In the genomic region with DNA sequence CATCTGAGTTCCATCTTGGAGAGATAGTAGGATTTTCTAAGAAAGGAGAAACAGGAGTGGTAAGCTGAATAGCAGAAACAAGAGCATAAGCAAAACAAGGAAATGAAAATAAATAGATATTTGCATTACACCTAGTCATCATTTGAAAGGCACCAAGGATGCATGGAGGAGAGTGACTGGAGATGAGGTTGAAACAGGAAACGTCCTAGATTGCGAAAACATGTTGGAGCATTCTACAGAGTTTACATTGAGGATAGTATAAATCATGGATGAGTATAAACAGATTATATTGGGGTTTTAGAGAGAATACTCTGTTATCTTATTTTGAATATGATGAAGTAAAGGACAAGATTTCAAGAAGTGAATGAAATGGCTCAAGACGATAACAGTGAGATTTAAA, we compare ENCODE assay signal across 33 cellular contexts.
"Had no signal": no experiment of that assay in that cellular context is flagged by ENCODE, and none has a peak within 500 bp of the region (broad histone marks: within the 10 kb centered on the region; RNA-seq: fewer than 3 reads in every experiment).

No MANE protein-coding gene starts in this region.

- H3K9me3 ChIP-seq: adrenal gland, gastrocnemius medialis had no signal

- H3K36me3 ChIP-seq: adrenal gland, ascending aorta, esophagus muscularis mucosa, gastrocnemius medialis, heart right ventricle had no signal

- H3K27ac ChIP-seq: adrenal gland, ascending aorta, esophagus muscularis mucosa, foreskin keratinocyte, gastrocnemius medialis, heart right ventricle, hepatocyte had no signal

- H3K4me1 Mint-ChIP-seq: activated CD4-positive, alpha-beta T cell treated with anti-CD3 and anti-CD28 coated beads for 36 hours; activated CD4-positive, alpha-beta T cell treated with anti-CD3 and anti-CD28 coated beads, Interleukin-2, amount 10 ng/mL, durations not matched to agents 24 days and 14 days; activated CD8-positive, alpha-beta memory T cell treated with anti-CD3 and anti-CD28 coated beads, Interleukin-2, amount 10 ng/mL, durations not matched to agents 7 days and 5 days; activated naive CD4-positive, alpha-beta T cell treated with anti-CD3 and anti-CD28 coated beads, Interleukin-2, amount 50 U/mL, for 24 hours; activated naive CD8-positive, alpha-beta T cell treated with anti-CD3 and anti-CD28 coated beads for 36 hours; activated naive CD8-positive, alpha-beta T cell treated with anti-CD3 and anti-CD28 coated beads, Interleukin-2, amount 50 U/mL, for 24 hours; brain; central memory CD8-positive, alpha-beta T cell; T-helper 17 cell had no signal

- H3K4me3 ChIP-seq: adrenal gland, ascending aorta, esophagus muscularis mucosa, gastrocnemius medialis, heart right ventricle, hepatocyte had no signal

- ATAC-seq: activated CD4-positive, alpha-beta T cell treated with anti-CD3 and anti-CD28 coated beads for 36 hours; activated CD8-positive, alpha-beta memory T cell treated with anti-CD3 and anti-CD28 coated beads, Interleukin-2, amount 10 ng/mL, durations not matched to agents 7 days and 5 days; activated CD8-positive, alpha-beta T cell treated with anti-CD3 and anti-CD28 coated beads, Interleukin-2, amount 10 ng/mL, durations not matched to agents 7 days and 5 days; activated naive CD8-positive, alpha-beta T cell treated with anti-CD3 and anti-CD28 coated beads, Interleukin-2, amount 50 U/mL, for 24 hours; effector memory CD8-positive, alpha-beta T cell; foreskin keratinocyte; gastrocnemius medialis; heart right ventricle; T-helper 17 cell had no signal

- H2AFZ ChIP-seq: hepatocyte had no signal

- H3K4me1 ChIP-seq: adrenal gland, ascending aorta, esophagus muscularis mucosa, foreskin keratinocyte, gastrocnemius medialis, heart right ventricle had no signal

- H3K27ac Mint-ChIP-seq: activated CD4-positive, alpha-beta memory T cell treated with anti-CD3 and anti-CD28 coated beads for 36 hours; activated CD4-positive, alpha-beta T cell treated with anti-CD3 and anti-CD28 coated beads for 36 hours; activated CD4-positive, alpha-beta T cell treated with anti-CD3 and anti-CD28 coated beads, Interleukin-2, amount 10 ng/mL, durations not matched to agents 24 days and 14 days; activated CD8-positive, alpha-beta memory T cell treated with anti-CD3 and anti-CD28 coated beads, Interleukin-2, amount 10 ng/mL, durations not matched to agents 7 days and 5 days; activated CD8-positive, alpha-beta T cell treated with anti-CD3 and anti-CD28 coated beads, Interleukin-2, amount 10 ng/mL, durations not matched to agents 7 days and 5 days; activated naive CD4-positive, alpha-beta T cell treated with anti-CD3 and anti-CD28 coated beads for 36 hours; activated naive CD4-positive, alpha-beta T cell treated with anti-CD3 and anti-CD28 coated beads, Interleukin-2, amount 50 U/mL, for 24 hours; activated naive CD8-positive, alpha-beta T cell treated with anti-CD3 and anti-CD28 coated beads for 36 hours; activated naive CD8-positive, alpha-beta T cell treated with anti-CD3 and anti-CD28 coated beads, Interleukin-2, amount 50 U/mL, for 24 hours; activated T-helper 1 cell treated with anti-CD3 and anti-CD28 coated beads, Interleukin-12 subunit alpha, Interleukin-12 subunit beta, Interleukin-2, Interleukin-4 antibody, amounts not matched to agents 30 ng/mL and 10 ng/mL and 1 ng/mL, durations not matched to agents 14 hours and 24 hours and 36 hours; activated T-helper 2 cell treated with anti-CD3 and anti-CD28 coated beads, Interferon-gamma antibody, Interleukin-2, Interleukin-4, amounts not matched to agents 10 μg/mL and 5 μg/mL and 100 μg/mL, durations not matched to agents 14 hours and 24 hours and 36 hours; brain; effector memory CD8-positive, alpha-beta T cell; T-helper 17 cell; T-helper 2 cell treated with Interferon-gamma antibody and Interleukin-4, amounts not matched to agents 5 μg/mL and 100 μg/mL, for 36 hours had no signal

- H3K4me2 ChIP-seq: hepatocyte had no signal

- H3K9me3 Mint-ChIP-seq: activated CD4-positive, alpha-beta T cell treated with anti-CD3 and anti-CD28 coated beads, Interleukin-2, amount 10 ng/mL, durations not matched to agents 24 days and 14 days had no signal

- DNase-seq: activated CD4-positive, alpha-beta memory T cell treated with anti-CD3 and anti-CD28 coated beads for 36 hours; activated CD4-positive, alpha-beta T cell treated with anti-CD3 and anti-CD28 coated beads for 36 hours; activated CD4-positive, alpha-beta T cell treated with anti-CD3 and anti-CD28 coated beads, Interleukin-2, amount 10 ng/mL, durations not matched to agents 24 days and 14 days; activated CD4-positive, CD25-positive, alpha-beta regulatory T cell; activated CD4-positive, CD25-positive, alpha-beta regulatory T cell treated with anti-CD3 and anti-CD28 coated beads, Interleukin-2, amount 50 U/mL, for 72 hours; activated CD8-positive, alpha-beta memory T cell treated with anti-CD3 and anti-CD28 coated beads, Interleukin-2, amount 10 ng/mL, durations not matched to agents 7 days and 5 days; activated CD8-positive, alpha-beta memory T cell treated with anti-CD3 and anti-CD28 coated beads, Interleukin-2, amount 50 U/mL, for 4 hours; activated CD8-positive, alpha-beta T cell treated with anti-CD3 and anti-CD28 coated beads, Interleukin-2, amount 10 ng/mL, durations not matched to agents 7 days and 5 days; activated effector memory CD4-positive, alpha-beta T cell treated with anti-CD3 and anti-CD28 coated beads, Interleukin-2, amount 50 U/mL, for 16 hours; activated naive CD4-positive, alpha-beta T cell treated with anti-CD3 and anti-CD28 coated beads for 36 hours; activated naive CD8-positive, alpha-beta T cell treated with anti-CD3 and anti-CD28 coated beads for 36 hours; activated naive CD8-positive, alpha-beta T cell treated with anti-CD3 and anti-CD28 coated beads, Interleukin-2, amount 50 U/mL, for 24 hours; activated T-cell treated with anti-CD3 and anti-CD28 coated beads, Interleukin-2, amount 50 U/mL, for 1 hour; activated T-cell treated with anti-CD3 and anti-CD28 coated beads, Interleukin-2, amount 50 U/mL, for 48 hours; adrenal gland; cortex of kidney; effector CD4-positive, alpha-beta T cell; effector memory CD8-positive, alpha-beta T cell; erythroblast; foreskin keratinocyte; gastrocnemius medialis; heart right ventricle; T-helper 17 cell; T1000 had no signal

- H3K27me3 Mint-ChIP-seq: activated CD4-positive, alpha-beta memory T cell treated with anti-CD3 and anti-CD28 coated beads for 36 hours; activated CD4-positive, alpha-beta T cell treated with anti-CD3 and anti-CD28 coated beads for 36 hours; activated CD4-positive, alpha-beta T cell treated with anti-CD3 and anti-CD28 coated beads, Interleukin-2, amount 10 ng/mL, durations not matched to agents 24 days and 14 days; activated CD8-positive, alpha-beta memory T cell treated with anti-CD3 and anti-CD28 coated beads, Interleukin-2, amount 10 ng/mL, durations not matched to agents 7 days and 5 days; activated naive CD4-positive, alpha-beta T cell treated with anti-CD3 and anti-CD28 coated beads, Interleukin-2, amount 50 U/mL, for 24 hours; activated naive CD8-positive, alpha-beta T cell treated with anti-CD3 and anti-CD28 coated beads for 36 hours; activated naive CD8-positive, alpha-beta T cell treated with anti-CD3 and anti-CD28 coated beads, Interleukin-2, amount 50 U/mL, for 24 hours; central memory CD8-positive, alpha-beta T cell; effector memory CD8-positive, alpha-beta T cell; T-helper 17 cell had no signal

- H3K27me3 ChIP-seq: adrenal gland, ascending aorta, esophagus muscularis mucosa, foreskin keratinocyte, gastrocnemius medialis, heart right ventricle, hepatocyte had no signal

- H3K36me3 Mint-ChIP-seq: activated CD4-positive, alpha-beta memory T cell treated with anti-CD3 and anti-CD28 coated beads for 36 hours; activated CD8-positive, alpha-beta memory T cell treated with anti-CD3 and anti-CD28 coated beads, Interleukin-2, amount 10 ng/mL, durations not matched to agents 7 days and 5 days; activated naive CD4-positive, alpha-beta T cell treated with anti-CD3 and anti-CD28 coated beads, Interleukin-2, amount 50 U/mL, for 24 hours; activated naive CD8-positive, alpha-beta T cell treated with anti-CD3 and anti-CD28 coated beads for 36 hours; brain had no signal

- H3K4me3 Mint-ChIP-seq: activated CD4-positive, alpha-beta memory T cell treated with anti-CD3 and anti-CD28 coated beads for 36 hours; activated CD4-positive, alpha-beta T cell treated with anti-CD3 and anti-CD28 coated beads for 36 hours; activated CD4-positive, alpha-beta T cell treated with anti-CD3 and anti-CD28 coated beads, Interleukin-2, amount 10 ng/mL, durations not matched to agents 24 days and 14 days; activated CD8-positive, alpha-beta memory T cell treated with anti-CD3 and anti-CD28 coated beads, Interleukin-2, amount 10 ng/mL, durations not matched to agents 7 days and 5 days; activated CD8-positive, alpha-beta T cell treated with anti-CD3 and anti-CD28 coated beads, Interleukin-2, amount 10 ng/mL, durations not matched to agents 7 days and 5 days; activated naive CD4-positive, alpha-beta T cell treated with anti-CD3 and anti-CD28 coated beads for 36 hours; activated naive CD4-positive, alpha-beta T cell treated with anti-CD3 and anti-CD28 coated beads, Interleukin-2, amount 50 U/mL, for 24 hours; activated naive CD8-positive, alpha-beta T cell treated with anti-CD3 and anti-CD28 coated beads for 36 hours; activated naive CD8-positive, alpha-beta T cell treated with anti-CD3 and anti-CD28 coated beads, Interleukin-2, amount 50 U/mL, for 24 hours; activated T-helper 1 cell treated with anti-CD3 and anti-CD28 coated beads, Interleukin-12 subunit alpha, Interleukin-12 subunit beta, Interleukin-2, Interleukin-4 antibody, amounts not matched to agents 30 ng/mL and 10 ng/mL and 1 ng/mL, durations not matched to agents 14 hours and 24 hours and 36 hours; brain; central memory CD8-positive, alpha-beta T cell; effector memory CD8-positive, alpha-beta T cell; T-helper 17 cell; T-helper 2 cell treated with Interferon-gamma antibody and Interleukin-4, amounts not matched to agents 5 μg/mL and 100 μg/mL, for 36 hours had no signal
